18 cellular contexts compared by ENCODE assay signal in genomic region chr1:47132665-47133064, GRCh38. TPM values are rescaled to one million over a fixed set of nuclear protein-coding genes. Genes with fewer than 3 reads are reported as not detected.
"Had no signal": no experiment of that assay in that cellular context is flagged by ENCODE, and none has a peak within 500 bp of the region (broad histone marks: within the 10 kb centered on the region; RNA-seq: fewer than 3 reads in every experiment).

No MANE protein-coding gene starts in this region.

RNA-seq across cellular contexts. Expression of gene CYP4A22, which starts 4.6 kb away (rescaled TPM):
- total RNA-seq: activated naive CD4-positive, alpha-beta T cell treated with anti-CD3 and anti-CD28 coated beads for 36 hours; activated naive CD4-positive, alpha-beta T cell treated with anti-CD3 and anti-CD28 coated beads, Interleukin-2, amount 50 U/mL, for 72 hours; activated naive CD8-positive, alpha-beta T cell treated with anti-CD3 and anti-CD28 coated beads for 36 hours; activated naive CD8-positive, alpha-beta T cell treated with anti-CD3 and anti-CD28 coated beads, Interleukin-2, amount 10 ng/mL, durations not matched to agents 7 days and 5 days; activated T-cell treated with anti-CD3 and anti-CD28 coated beads, Interleukin-2, amount 50 U/mL, for 4 hours; activated T-cell treated with anti-CD3 and anti-CD28 coated beads, Interleukin-2, amount 50 U/mL, for 72 hours; activated T-helper 1 cell treated with anti-CD3 and anti-CD28 coated beads, Interleukin-12 subunit alpha, Interleukin-12 subunit beta, Interleukin-2, Interleukin-4 antibody, amounts not matched to agents 30 ng/mL and 10 ng/mL and 1 ng/mL, durations not matched to agents 14 hours and 24 hours and 36 hours; activated T-helper 17 cell treated with anti-CD3 and anti-CD28 coated beads, Interleukin-2, amount 50 U/mL, for 72 hours; activated T-helper 2 cell treated with anti-CD3 and anti-CD28 coated beads, Interferon-gamma antibody, Interleukin-2, Interleukin-4, amounts not matched to agents 10 μg/mL and 5 μg/mL and 100 μg/mL, durations not matched to agents 14 hours and 24 hours and 36 hours; adrenal gland; ascending aorta; astrocyte; body of pancreas; bronchial epithelial cell; cardiac muscle cell; cardiac septum; chondrocyte had no signal
- polyA plus RNA-seq: adrenal gland, cardiac muscle cell had no signal

RNA-seq across cellular contexts. Expression of gene PDZK1IP1, which starts 57.2 kb away (rescaled TPM):
- total RNA-seq: activated naive CD4-positive, alpha-beta T cell treated with anti-CD3 and anti-CD28 coated beads for 36 hours; activated naive CD4-positive, alpha-beta T cell treated with anti-CD3 and anti-CD28 coated beads, Interleukin-2, amount 50 U/mL, for 72 hours; activated naive CD8-positive, alpha-beta T cell treated with anti-CD3 and anti-CD28 coated beads for 36 hours; activated naive CD8-positive, alpha-beta T cell treated with anti-CD3 and anti-CD28 coated beads, Interleukin-2, amount 10 ng/mL, durations not matched to agents 7 days and 5 days; activated T-cell treated with anti-CD3 and anti-CD28 coated beads, Interleukin-2, amount 50 U/mL, for 4 hours; activated T-cell treated with anti-CD3 and anti-CD28 coated beads, Interleukin-2, amount 50 U/mL, for 72 hours; activated T-helper 1 cell treated with anti-CD3 and anti-CD28 coated beads, Interleukin-12 subunit alpha, Interleukin-12 subunit beta, Interleukin-2, Interleukin-4 antibody, amounts not matched to agents 30 ng/mL and 10 ng/mL and 1 ng/mL, durations not matched to agents 14 hours and 24 hours and 36 hours; activated T-helper 17 cell treated with anti-CD3 and anti-CD28 coated beads, Interleukin-2, amount 50 U/mL, for 72 hours; activated T-helper 2 cell treated with anti-CD3 and anti-CD28 coated beads, Interferon-gamma antibody, Interleukin-2, Interleukin-4, amounts not matched to agents 10 μg/mL and 5 μg/mL and 100 μg/mL, durations not matched to agents 14 hours and 24 hours and 36 hours; ascending aorta; cardiac muscle cell; cardiac septum; cerebellum; chondrocyte had no signal
- polyA plus RNA-seq: cardiac muscle cell had no signal
